Comparison of ENCODE assay signal across 15 cellular contexts in genomic region chr20:47981242-47981641, GRCh38.
"Had no signal": no experiment of that assay in that cellular context is flagged by ENCODE, and none has a peak within 500 bp of the region (broad histone marks: within the 10 kb centered on the region; RNA-seq: fewer than 3 reads in every experiment).

No MANE protein-coding gene starts in this region.

- H3K9me3 ChIP-seq: adrenal gland, mucosa of descending colon, psoas muscle, stomach, thoracic aorta had no signal

- H3K27ac ChIP-seq: adrenal gland, psoas muscle, stomach, thoracic aorta had no signal

- H3K27me3 ChIP-seq: adrenal gland had no signal

- ATAC-seq: activated CD4-positive, CD25-positive, alpha-beta regulatory T cell treated with anti-CD3 and anti-CD28 coated beads, Interleukin-2, amount 50 U/mL, for 24 hours; mucosa of descending colon; natural killer cell; psoas muscle had no signal

- H3K4me3 ChIP-seq: adrenal gland, mucosa of descending colon, psoas muscle, stomach, thoracic aorta had no signal

- H3K4me1 ChIP-seq: psoas muscle had no signal

- H3K36me3 ChIP-seq: adrenal gland, stomach, thoracic aorta had no signal

- DNase-seq: activated CD4-positive, alpha-beta T cell treated with anti-CD3 and anti-CD28 coated beads, Interleukin-2, amount 50 U/mL, for 4 hours; activated naive CD4-positive, alpha-beta T cell treated with anti-CD3 and anti-CD28 coated beads, Interleukin-2, amount 50 U/mL, for 16 hours; activated T-cell treated with anti-CD3 and anti-CD28 coated beads, Interleukin-2, amount 50 U/mL, for 1 hour; adrenal gland; central memory CD4-positive, alpha-beta T cell; cortex of kidney; erythroblast; hypothalamus; mucosa of descending colon; natural killer cell; occipital lobe; psoas muscle; stomach had no signal
